In the genomic region with DNA sequence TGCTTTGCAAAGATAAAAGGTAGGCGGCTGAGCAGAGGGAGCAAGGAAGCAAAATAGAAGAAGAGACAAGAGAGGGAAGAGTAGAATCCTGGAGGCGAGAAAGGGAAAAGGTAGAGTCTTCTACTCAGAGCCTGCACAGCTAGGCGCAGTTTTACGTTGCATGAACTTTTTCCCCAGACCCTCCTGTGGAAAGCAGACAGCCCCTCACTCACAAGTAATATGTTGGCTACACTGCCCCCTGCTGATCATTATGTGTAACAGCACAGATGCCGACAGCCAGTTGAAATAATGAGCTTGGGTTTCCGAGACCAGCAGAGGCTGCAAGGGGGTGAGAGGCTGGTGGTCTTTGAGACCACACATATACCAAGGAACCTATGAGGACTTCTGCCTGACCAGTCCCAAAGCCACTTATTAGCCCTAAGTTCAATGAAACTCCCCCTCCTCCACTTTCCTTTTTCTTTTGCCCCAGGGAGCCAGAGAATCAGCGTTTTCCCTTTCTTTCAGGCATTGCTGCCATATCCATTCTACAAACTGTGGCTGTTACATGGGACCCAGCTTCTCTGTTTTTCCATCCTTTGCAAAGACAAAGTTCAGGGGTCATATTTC, we compare ENCODE assay signal across 1 cellular context.
TF ChIP-seq lines count a peak whose summit lies in the region.

No MANE protein-coding gene starts in this region.

TF ChIP-seq in HCT116, 20 proteins besides CTCF, POLR2A, EP300 and RAD21 (continued from another document):
- TF ChIP-seq, protein P1, sequence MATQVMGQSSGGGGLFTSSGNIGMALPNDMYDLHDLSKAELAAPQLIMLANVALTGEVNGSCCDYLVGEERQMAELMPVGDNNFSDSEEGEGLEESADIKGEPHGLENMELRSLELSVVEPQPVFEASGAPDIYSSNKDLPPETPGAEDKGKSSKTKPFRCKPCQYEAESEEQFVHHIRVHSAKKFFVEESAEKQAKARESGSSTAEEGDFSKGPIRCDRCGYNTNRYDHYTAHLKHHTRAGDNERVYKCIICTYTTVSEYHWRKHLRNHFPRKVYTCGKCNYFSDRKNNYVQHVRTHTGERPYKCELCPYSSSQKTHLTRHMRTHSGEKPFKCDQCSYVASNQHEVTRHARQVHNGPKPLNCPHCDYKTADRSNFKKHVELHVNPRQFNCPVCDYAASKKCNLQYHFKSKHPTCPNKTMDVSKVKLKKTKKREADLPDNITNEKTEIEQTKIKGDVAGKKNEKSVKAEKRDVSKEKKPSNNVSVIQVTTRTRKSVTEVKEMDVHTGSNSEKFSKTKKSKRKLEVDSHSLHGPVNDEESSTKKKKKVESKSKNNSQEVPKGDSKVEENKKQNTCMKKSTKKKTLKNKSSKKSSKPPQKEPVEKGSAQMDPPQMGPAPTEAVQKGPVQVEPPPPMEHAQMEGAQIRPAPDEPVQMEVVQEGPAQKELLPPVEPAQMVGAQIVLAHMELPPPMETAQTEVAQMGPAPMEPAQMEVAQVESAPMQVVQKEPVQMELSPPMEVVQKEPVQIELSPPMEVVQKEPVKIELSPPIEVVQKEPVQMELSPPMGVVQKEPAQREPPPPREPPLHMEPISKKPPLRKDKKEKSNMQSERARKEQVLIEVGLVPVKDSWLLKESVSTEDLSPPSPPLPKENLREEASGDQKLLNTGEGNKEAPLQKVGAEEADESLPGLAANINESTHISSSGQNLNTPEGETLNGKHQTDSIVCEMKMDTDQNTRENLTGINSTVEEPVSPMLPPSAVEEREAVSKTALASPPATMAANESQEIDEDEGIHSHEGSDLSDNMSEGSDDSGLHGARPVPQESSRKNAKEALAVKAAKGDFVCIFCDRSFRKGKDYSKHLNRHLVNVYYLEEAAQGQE (IDR thresholded peaks at IDR 0.05; ENCODE audit: low read depth) = no peak
- TF ChIP-seq SP1 (IDR thresholded peaks at IDR 0.05; ENCODE audit: low read depth) (no peak), EGR1 (IDR thresholded peaks at IDR 0.05; ENCODE audit: low read depth) (no peak), SIN3A (IDR thresholded peaks at IDR 0.05; ENCODE audit: low read depth) (no peak), ZFX (IDR thresholded peaks at IDR 0.05) (no peak), JUND (IDR thresholded peaks at IDR 0.05) (no peak)
- TF ChIP-seq, protein P2, sequence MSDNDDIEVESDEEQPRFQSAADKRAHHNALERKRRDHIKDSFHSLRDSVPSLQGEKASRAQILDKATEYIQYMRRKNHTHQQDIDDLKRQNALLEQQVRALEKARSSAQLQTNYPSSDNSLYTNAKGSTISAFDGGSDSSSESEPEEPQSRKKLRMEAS (IDR thresholded peaks at IDR 0.05) = no peak
